Comparison of ENCODE assay signal across 21 cellular contexts in the genomic region with DNA sequence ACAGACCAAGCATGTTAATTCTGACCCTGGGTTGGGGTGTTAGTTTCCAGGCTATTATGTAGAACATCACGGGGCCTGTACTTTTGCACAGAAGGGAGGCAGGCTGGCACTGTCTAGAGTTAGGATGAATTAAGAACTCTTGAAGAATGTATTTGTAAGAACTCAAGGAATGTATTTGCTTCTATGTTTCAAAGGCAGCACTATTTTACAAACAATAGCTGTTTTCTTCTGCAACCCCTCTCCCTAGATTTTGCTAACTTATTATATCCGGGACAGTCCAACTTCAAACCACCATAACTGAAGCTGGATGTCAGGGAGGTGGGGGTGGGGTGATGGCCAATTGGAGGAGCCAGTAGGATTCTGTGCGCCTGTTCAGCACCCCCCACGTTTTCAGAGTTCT.
"Had no signal": no experiment of that assay in that cellular context is flagged by ENCODE, and none has a peak within 500 bp of the region (broad histone marks: within the 10 kb centered on the region; RNA-seq: fewer than 3 reads in every experiment).

No MANE protein-coding gene starts in this region.

- H3K27ac Mint-ChIP-seq: activated CD8-positive, alpha-beta T cell treated with anti-CD3 and anti-CD28 coated beads, Interleukin-2, amount 10 ng/mL, durations not matched to agents 7 days and 5 days; activated naive CD4-positive, alpha-beta T cell treated with anti-CD3 and anti-CD28 coated beads, Interleukin-2, amount 50 U/mL, for 24 hours; memory B cell; stimulated activated memory B cell treated with anti-CD40 and anti-IgM and Interleukin-4, amounts not matched to agents 10 μg/mL and 1 μg/mL and 100 μg/mL, for 72 hours; T-helper 2 cell treated with Interferon-gamma antibody and Interleukin-4, amounts not matched to agents 5 μg/mL and 100 μg/mL, for 36 hours had no signal

- H3K27me3 ChIP-seq: esophagus muscularis mucosa, gastroesophageal sphincter, sigmoid colon, upper lobe of left lung had no signal

- H3K36me3 ChIP-seq: esophagus muscularis mucosa, gastroesophageal sphincter, sigmoid colon, thoracic aorta, upper lobe of left lung had no signal

- H3K36me3 Mint-ChIP-seq: activated naive CD4-positive, alpha-beta T cell treated with anti-CD3 and anti-CD28 coated beads, Interleukin-2, amount 50 U/mL, for 24 hours; stimulated activated memory B cell treated with anti-CD40 and anti-IgM and Interleukin-4, amounts not matched to agents 10 μg/mL and 1 μg/mL and 100 μg/mL, for 72 hours; T-cell had no signal

- H3K9me3 ChIP-seq: esophagus muscularis mucosa, gastroesophageal sphincter, sigmoid colon, thoracic aorta, upper lobe of left lung had no signal

- H3K9me3 Mint-ChIP-seq: activated naive CD4-positive, alpha-beta T cell treated with anti-CD3 and anti-CD28 coated beads, Interleukin-2, amount 50 U/mL, for 24 hours; memory B cell; stimulated activated memory B cell treated with anti-CD40 and anti-IgM and Interleukin-4, amounts not matched to agents 10 μg/mL and 1 μg/mL and 100 μg/mL, for 72 hours; T-cell; T-helper 2 cell treated with Interferon-gamma antibody and Interleukin-4, amounts not matched to agents 5 μg/mL and 100 μg/mL, for 36 hours had no signal

- H3K27ac ChIP-seq: thoracic aorta had no signal

- H3K4me3 Mint-ChIP-seq: activated CD8-positive, alpha-beta T cell treated with anti-CD3 and anti-CD28 coated beads, Interleukin-2, amount 10 ng/mL, durations not matched to agents 7 days and 5 days; activated naive CD4-positive, alpha-beta T cell treated with anti-CD3 and anti-CD28 coated beads, Interleukin-2, amount 50 U/mL, for 24 hours; memory B cell; stimulated activated memory B cell treated with anti-CD40 and anti-IgM and Interleukin-4, amounts not matched to agents 10 μg/mL and 1 μg/mL and 100 μg/mL, for 72 hours; T-cell; T-helper 2 cell treated with Interferon-gamma antibody and Interleukin-4, amounts not matched to agents 5 μg/mL and 100 μg/mL, for 36 hours had no signal

- H3K27me3 Mint-ChIP-seq: activated naive CD4-positive, alpha-beta T cell treated with anti-CD3 and anti-CD28 coated beads, Interleukin-2, amount 50 U/mL, for 24 hours; memory B cell; stimulated activated memory B cell treated with anti-CD40 and anti-IgM and Interleukin-4, amounts not matched to agents 10 μg/mL and 1 μg/mL and 100 μg/mL, for 72 hours; T-cell had no signal

- H3K4me3 ChIP-seq: esophagus muscularis mucosa, gastroesophageal sphincter, sigmoid colon, smooth muscle cell, thoracic aorta, upper lobe of left lung had no signal

- DNase-seq: activated CD4-positive, alpha-beta T cell treated with anti-CD3 and anti-CD28 coated beads for 1 hour; activated CD4-positive, alpha-beta T cell treated with anti-CD3 and anti-CD28 coated beads, Interleukin-2, amount 50 U/mL, for 1 hour; activated CD8-positive, alpha-beta T cell treated with anti-CD3 and anti-CD28 coated beads, Interleukin-2, amount 10 ng/mL, durations not matched to agents 7 days and 5 days; activated gamma-delta T cell treated with Interleukin-2 at 50 U/mL for 16 hours; aorta; effector CD8-positive, alpha-beta T cell; head of caudate nucleus; posterior cingulate gyrus; retina; sigmoid colon; stimulated activated CD4-positive, alpha-beta T cell treated with anti-CD3 and anti-CD28 coated beads, Interleukin-15, amount 100 ng/mL, for 24 hours; T-cell; upper lobe of left lung had no signal
